ENCODE assay signal across 16 cellular contexts in genomic region chr16:19236561-19236960, GRCh38. TPM values are rescaled to one million over a fixed set of nuclear protein-coding genes. Genes with fewer than 3 reads are reported as not detected.
"Had no signal": no experiment of that assay in that cellular context is flagged by ENCODE, and none has a peak within 500 bp of the region (broad histone marks: within the 10 kb centered on the region; RNA-seq: fewer than 3 reads in every experiment).

No MANE protein-coding gene starts in this region.

- H3K4me3 Mint-ChIP-seq: activated naive CD4-positive, alpha-beta T cell treated with anti-CD3 and anti-CD28 coated beads for 36 hours; WTC11 had no signal

- DNase-seq: activated CD4-positive, alpha-beta T cell treated with anti-CD3 and anti-CD28 coated beads for 48 hours; activated naive CD4-positive, alpha-beta T cell treated with anti-CD3 and anti-CD28 coated beads for 36 hours; caudate nucleus; effector CD4-positive, alpha-beta T cell; heart left ventricle; pancreas; stimulated activated CD4-positive, alpha-beta T cell treated with anti-CD3 and anti-CD28 coated beads, Interleukin-4, amount 100 ng/mL, for 1 hour; stimulated activated CD8-positive, alpha-beta memory T cell treated with anti-CD3 and anti-CD28 coated beads, Interleukin-4, amount 100 ng/mL, for 48 hours; stimulated activated naive CD8-positive, alpha-beta T cell treated with anti-CD3 and anti-CD28 coated beads, Interleukin-15, Interleukin-2, amounts not matched to agents 100 U/mL and 50 U/mL, for 24 hours had no signal

- H3K9me3 ChIP-seq: pancreas had no signal

- H3K4me1 ChIP-seq: heart left ventricle, pancreas had no signal

- H3K27ac Mint-ChIP-seq: activated naive CD4-positive, alpha-beta T cell treated with anti-CD3 and anti-CD28 coated beads for 36 hours; WTC11 had no signal

- H3K27me3 ChIP-seq: heart left ventricle, pancreas had no signal

- H3K36me3 ChIP-seq: heart left ventricle, pancreas had no signal

- ATAC-seq: heart left ventricle; stimulated activated naive CD8-positive, alpha-beta T cell treated with anti-CD3 and anti-CD28 coated beads, Interleukin-15, Interleukin-2, amounts not matched to agents 100 U/mL and 50 U/mL, for 24 hours; WTC11 had no signal

- H3K4me3 ChIP-seq: coronary artery, heart left ventricle, pancreas had no signal

- H3K27ac ChIP-seq: coronary artery, heart left ventricle, pancreas had no signal

RNA-seq across cellular contexts. Expression of gene CLEC19A, which starts 49.0 kb away (rescaled TPM):
- total RNA-seq: activated naive CD4-positive, alpha-beta T cell treated with anti-CD3 and anti-CD28 coated beads for 36 hours; fibroblast of lung; heart left ventricle; liver; mesenteric fat pad; renal cortical epithelial cell; temporal lobe had no signal
- polyA plus RNA-seq: fibroblast of lung, heart left ventricle, liver, pancreas had no signal
